ENCODE assay signal across 1 cellular context in genomic region chr1:65476327-65476726, GRCh38.
TF ChIP-seq lines count a peak whose summit lies in the region.

No MANE protein-coding gene starts in this region.

TF ChIP-seq in HepG2, 621 proteins besides CTCF, POLR2A, EP300 and RAD21 (continued from another document and continues in another):
- no peak for TF ChIP-seq ZNF646 (CRISPR knock-in tag; IDR thresholded peaks at IDR 0.05)
- no peak for TF ChIP-seq HNRNPK (IDR thresholded peaks at IDR 0.05; ENCODE audit: low read depth, low read length, poor library complexity, severe bottlenecking)
- TF ChIP-seq ZKSCAN1 (IDR thresholded peaks at IDR 0.05; ENCODE audit: low read length) = no peak
- no peak for TF ChIP-seq MLX (CRISPR knock-in tag; IDR thresholded peaks at IDR 0.05)
- TF ChIP-seq SYNCRIP (IDR thresholded peaks at IDR 0.05; ENCODE audit: insufficient read depth, low read depth, low read length) = no peak
- peak; percentile 82 for TF ChIP-seq FOXP4 (CRISPR knock-in tag; IDR thresholded peaks at IDR 0.05)
- TF ChIP-seq NCOA2 (CRISPR knock-in tag; IDR thresholded peaks at IDR 0.05) = peak; percentile 64; the same call in 1 of the 2 replicates
- no peak for TF ChIP-seq ZFP41 (CRISPR knock-in tag; IDR thresholded peaks at IDR 0.05; ENCODE audit: borderline replicate concordance)
- TF ChIP-seq LBX2 (CRISPR knock-in tag; IDR thresholded peaks at IDR 0.05; ENCODE audit: borderline replicate concordance) = no peak
- TF ChIP-seq FOXA3 (CRISPR knock-in tag; IDR thresholded peaks at IDR 0.05) = peak; percentile 34; the same call in 1 of the 2 replicates
- no peak for TF ChIP-seq RFX1 (IDR thresholded peaks at IDR 0.05)
- TF ChIP-seq GLMP (CRISPR knock-in tag; IDR thresholded peaks at IDR 0.05; ENCODE audit: borderline replicate concordance) = no peak
- no peak for TF ChIP-seq ZBTB7B (CRISPR knock-in tag; IDR thresholded peaks at IDR 0.05)
- TF ChIP-seq TFAP4 (IDR thresholded peaks at IDR 0.05; ENCODE audit: borderline replicate concordance, low read depth) = no peak
- TF ChIP-seq SIX1 (CRISPR knock-in tag; IDR thresholded peaks at IDR 0.05; ENCODE audit: borderline replicate concordance) = 0 out of 2 replicates have a peak, but pooled peaks have one; percentile 18
- TF ChIP-seq ZNF235 (CRISPR knock-in tag; IDR thresholded peaks at IDR 0.05; ENCODE audit: borderline replicate concordance) = no peak
- no peak for TF ChIP-seq RBFOX2 (IDR thresholded peaks at IDR 0.05; ENCODE audit: low read depth, low read length)
- no peak for TF ChIP-seq CHCHD3 (CRISPR knock-in tag; IDR thresholded peaks at IDR 0.05)
- TF ChIP-seq ATF5 (CRISPR knock-in tag; IDR thresholded peaks at IDR 0.05; ENCODE audit: low read depth) = no peak
- no peak for TF ChIP-seq CC2D1A (CRISPR knock-in tag; IDR thresholded peaks at IDR 0.05)
- TF ChIP-seq USF2 (IDR thresholded peaks at IDR 0.05; ENCODE audit: low read depth, low read length) = no peak
- TF ChIP-seq USF2 (CRISPR knock-in tag; IDR thresholded peaks at IDR 0.05; ENCODE audit: borderline replicate concordance) = no peak
- no peak for TF ChIP-seq ZNF224 (CRISPR knock-in tag; IDR thresholded peaks at IDR 0.05)
- TF ChIP-seq CREM (IDR thresholded peaks at IDR 0.05) = peak; percentile 48; the same call in 1 of the 2 replicates
- TF ChIP-seq CREM (CRISPR knock-in tag; IDR thresholded peaks at IDR 0.05) = no peak
- no peak for TF ChIP-seq ZKSCAN5 (CRISPR knock-in tag; IDR thresholded peaks at IDR 0.05)
- TF ChIP-seq ZNF776 (CRISPR knock-in tag; IDR thresholded peaks at IDR 0.05) = no peak
- TF ChIP-seq ZNF572 (CRISPR knock-in tag; IDR thresholded peaks at IDR 0.05) = no peak
- TF ChIP-seq ZNF34 (CRISPR knock-in tag; IDR thresholded peaks at IDR 0.05; ENCODE audit: borderline replicate concordance) = no peak
- TF ChIP-seq NCOA1 (CRISPR knock-in tag; IDR thresholded peaks at IDR 0.05) = no peak
- no peak for TF ChIP-seq HBP1 (CRISPR knock-in tag; IDR thresholded peaks at IDR 0.05; ENCODE audit: low read depth)
- no peak for TF ChIP-seq MED13 (CRISPR knock-in tag; IDR thresholded peaks at IDR 0.05)
- TF ChIP-seq ZNF766 (CRISPR knock-in tag; IDR thresholded peaks at IDR 0.05; ENCODE audit: borderline replicate concordance) = no peak
- TF ChIP-seq ZNF574 (CRISPR knock-in tag; IDR thresholded peaks at IDR 0.05) = no peak
- peak; percentile 57; the same call in 1 of the 2 replicates for TF ChIP-seq ZNF878 (CRISPR knock-in tag; IDR thresholded peaks at IDR 0.05)
- no peak for TF ChIP-seq SMAD9 (CRISPR knock-in tag; IDR thresholded peaks at IDR 0.05)
- TF ChIP-seq TP53 (CRISPR knock-in tag; conservative IDR thresholded peaks at IDR 0.05) = no peak
- no peak for TF ChIP-seq YEATS4 (CRISPR knock-in tag; IDR thresholded peaks at IDR 0.05; ENCODE audit: borderline replicate concordance)
- no peak for TF ChIP-seq ZSCAN29 (CRISPR knock-in tag; conservative IDR thresholded peaks at IDR 0.05)
- TF ChIP-seq E2F2 (CRISPR knock-in tag; IDR thresholded peaks at IDR 0.05; ENCODE audit: borderline replicate concordance) = no peak
- no peak for TF ChIP-seq AGO1 (IDR thresholded peaks at IDR 0.05; ENCODE audit: low read depth, low read length, poor library complexity, severe bottlenecking)
- peak; percentile 23; the same call in 1 of the 2 replicates for TF ChIP-seq ZNF331 (CRISPR knock-in tag; IDR thresholded peaks at IDR 0.05)
